ENCODE assay signal across 20 cellular contexts in genomic region chr10:11616021-11616420, GRCh38. TPM values are rescaled to one million over a fixed set of nuclear protein-coding genes. Genes with fewer than 3 reads are reported as not detected.
A peak's percentile ranks its signal among the peaks of the same experiment; 100 is the strongest.
DNase-seq lines count a peak whose midpoint lies in the region; ATAC-seq, FAIRE-seq and TF ChIP-seq lines count a peak whose summit lies in the region.
"Had no signal": no experiment of that assay in that cellular context is flagged by ENCODE, and none has a peak within 500 bp of the region (broad histone marks: within the 10 kb centered on the region; RNA-seq: fewer than 3 reads in every experiment).

No MANE protein-coding gene starts in this region.

- no peaks in the 10 kb centered on the region for H4K20me1 ChIP-seq in endothelial cell of umbilical vein (replicated peaks; ENCODE audit: control insufficient read depth, extremely low read depth, insufficient read depth, low read length)

- H3K27ac ChIP-seq in endothelial cell of umbilical vein (ENCODE audit: insufficient read depth, low read depth, low read length) (no peak overlapping the region), gastrocnemius medialis (no peak overlapping the region)
- H3K27ac ChIP-seq: HL-60, SK-N-MC had no signal

- no peaks in the 10 kb centered on the region for H3K79me2 ChIP-seq in endothelial cell of umbilical vein (ENCODE audit: control insufficient read depth, insufficient read depth, low read length)

- H3K9me3 ChIP-seq in endothelial cell of umbilical vein (replicated peaks; ENCODE audit: control insufficient read depth, insufficient read depth, low read length) (no peaks in the 10 kb centered on the region), gastrocnemius medialis (no peaks in the 10 kb centered on the region)

- H3K36me3 ChIP-seq in endothelial cell of umbilical vein (ENCODE audit: control insufficient read depth in 2 of 2, extremely low read depth in 1 of 2, insufficient read depth in 2 of 2, low read length in 2 of 2) = no peaks in the 10 kb centered on the region
- H3K36me3 ChIP-seq in gastrocnemius medialis = no peaks in the 10 kb centered on the region

- no peak overlapping the region for H2AFZ ChIP-seq in endothelial cell of umbilical vein (ENCODE audit: low read depth, low read length)

- BruUV-seq in endothelial cell of umbilical vein (replicated peaks; lab: Mats Ljungman, UMichigan) = no TSS peak

- in situ Hi-C loops in gastrocnemius medialis (cut with MboI; ENCODE audit: low sequenced_read_pairs in 4 of 4) = no loop called here

- dilution Hi-C loops in endothelial cell of umbilical vein (cut with MboI; ENCODE audit: extremely low pct_ligation_motif_present, low sequenced_read_pairs) = no loop called here

- no peak overlapping the region for H3K9ac ChIP-seq in endothelial cell of umbilical vein (replicated peaks; ENCODE audit: extremely low read depth, insufficient read depth, low read length)

- FAIRE-seq in H54 (lab: Jason Lieb, UNC) = peak; percentile 78
- FAIRE-seq in endothelial cell of umbilical vein (lab: Jason Lieb, UNC) = no peak
- FAIRE-seq: GM12878 had no signal

- H3K27me3 ChIP-seq in endothelial cell of umbilical vein (ENCODE audit: control insufficient read depth in 2 of 2, insufficient read depth in 2 of 2, low read length in 2 of 2) = peaks cover 0 to 2% of the 10 kb centered on the region in 2 experiments
- H3K27me3 ChIP-seq in gastrocnemius medialis = no peaks in the 10 kb centered on the region

- CTCF ChIA-PET in endothelial cell of umbilical vein (lab: Charles Lee) = interaction anchor here (0.9 kb wide), 1 partner anchor 109 kb away, joined by 3 read pairs; no protein-coding TSS in a partner anchor

- H3K4me2 ChIP-seq in endothelial cell of umbilical vein (ENCODE audit: insufficient read depth, low read length) = no peak overlapping the region

- intact Hi-C loops in endothelial cell of umbilical vein (cut with micrococcal nuclease) (no loop called here), gastrocnemius medialis (cut with DNase I; ENCODE audit: low total_unique reads) (no loop called here)

- TF ChIP-seq CTCF in endothelial cell of umbilical vein (IDR thresholded peaks at IDR 0.05; ENCODE audit: extremely low read depth in 1 of 2, insufficient read depth in 1 of 2, low read depth in 1 of 2, low read length in 2 of 2) = no peak
- TF ChIP-seq CTCF in gastrocnemius medialis (IDR thresholded peaks at IDR 0.05 in 4 of 5, conservative IDR thresholded peaks at IDR 0.05 in 1 of 5) = no peak

- POLR2A ChIA-PET in endothelial cell of umbilical vein (lab: Charles Lee) = interaction anchor here (0.7 kb wide), 2 partner anchors 16 to 52 kb away, joined by 3 to 4 read pairs; no protein-coding TSS in a partner anchor

- H3K4me1 ChIP-seq in endothelial cell of umbilical vein (ENCODE audit: control insufficient read depth, extremely low read depth, insufficient read depth, low read length) (peaks cover 18% of the 10 kb centered on the region), gastrocnemius medialis (peaks cover 0 to 3% of the 10 kb centered on the region in 2 donors)

- no peaks in the 10 kb centered on the region for H3K9me1 ChIP-seq in endothelial cell of umbilical vein (replicated peaks; ENCODE audit: control insufficient read depth, extremely low read depth, insufficient read depth, low read length)

- ATAC-seq in gastrocnemius medialis (no peak), HG02642 (IDR thresholded peaks at IDR 0.05; ENCODE audit: poor library complexity, unreplicated experiment) (no peak)
- ATAC-seq: GM12878 had no signal

- TF ChIP-seq POLR2A in H54 (IDR thresholded peaks at IDR 0.05; ENCODE audit: low read depth, low read length) (no peak), endothelial cell of umbilical vein (IDR thresholded peaks at IDR 0.05; ENCODE audit: low read depth, low read length) (no peak), gastrocnemius medialis (IDR thresholded peaks at IDR 0.05) (no peak)

- H3K4me3 ChIP-seq in endothelial cell of umbilical vein (replicated peaks in 1 of 3; ENCODE audit: insufficient read depth in 1 of 3, low read depth in 1 of 3, low read length in 3 of 3) (no peak overlapping the region), gastrocnemius medialis (no peak overlapping the region)
- H3K4me3 ChIP-seq: GM12878, SK-N-MC had no signal

- DNase-seq in H54 (ENCODE audit: insufficient read length, low spot score) = no peak
- peak; percentile 38 for DNase-seq in NCI-H226
- DNase-seq in endothelial cell of umbilical vein (ENCODE audit: low read depth, low spot score) = peak; percentile 20
- DNase-seq in renal cortical epithelial cell (ENCODE audit: low read depth) = peak; percentile 35
- DNase-seq in gastrocnemius medialis = no peak
- no peak for DNase-seq in NCI-H187 treated with DMSO at 0.1 percent for 48 hours (lab: John Stamatoyannopoulos, UW)
- DNase-seq: AML-193, COR-L47, H7, NCI-H1417, NCI-H187, NCI-H2227 treated with DMSO at 0.1 percent for 48 hours, NCI-H524, NCI-H82, OCI-M1, SHP77 had no signal

TF ChIP-seq in endothelial cell of umbilical vein, 7 proteins besides CTCF, POLR2A, EP300 and RAD21:
- TF ChIP-seq, protein P1, sequence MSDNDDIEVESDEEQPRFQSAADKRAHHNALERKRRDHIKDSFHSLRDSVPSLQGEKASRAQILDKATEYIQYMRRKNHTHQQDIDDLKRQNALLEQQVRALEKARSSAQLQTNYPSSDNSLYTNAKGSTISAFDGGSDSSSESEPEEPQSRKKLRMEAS (IDR thresholded peaks at IDR 0.05; ENCODE audit: insufficient read depth, insufficient read length) = no peak
- no peak for TF ChIP-seq JUN (IDR thresholded peaks at IDR 0.05; ENCODE audit: borderline replicate concordance, insufficient read depth, insufficient read length, low read depth)

RNA-seq across cellular contexts. Expression of gene USP6NL, which starts 4.6 kb away (rescaled TPM):
- 26.9 and 29.2 TPM in 2 replicates for total RNA-seq in endothelial cell of umbilical vein
- polyA plus RNA-seq in endothelial cell of umbilical vein = 11.0 and 13.5 TPM in 2 replicates
- polyA plus RNA-seq in endothelial cell of umbilical vein (2011; cell fraction: cytosol; rRNA removed) = 13.5 and 13.8 TPM in 2 replicates
- 24.6 and 28.5 TPM in 2 replicates for polyA plus RNA-seq in endothelial cell of umbilical vein (2011; cell fraction: nucleus; rRNA removed)
- 17.1 and 19.4 TPM in 2 replicates for polyA plus RNA-seq in endothelial cell of umbilical vein (2012)
- polyA minus RNA-seq in endothelial cell of umbilical vein = 21.6 and 25.7 TPM in 2 replicates
- polyA minus RNA-seq in endothelial cell of umbilical vein (2011; cell fraction: cytosol; rRNA and poly(A)+ RNA removed) = 3.6 TPM
- polyA minus RNA-seq in endothelial cell of umbilical vein (2011; cell fraction: nucleus; rRNA and poly(A)+ RNA removed) = 38.7 and 46.7 TPM in 2 replicates
- 13.7 and 19.4 TPM in 2 replicates for total RNA-seq in renal cortical epithelial cell
- total RNA-seq in gastrocnemius medialis = 1 to 10 TPM; 5.6 to 6.2 (median 5.9) TPM

Comparison
In these comparisons a context has a peak if more than half of its experiments do, and no peak if none do; other contexts are left out.
1. DNase-seq: peak in NCI-H226 (single experiment), endothelial cell of umbilical vein (single experiment) and renal cortical epithelial cell (single experiment); none in H54 (single experiment), gastrocnemius medialis (0 of 2) and NCI-H187 treated with DMSO at 0.1 percent for 48 hours (single experiment).